ENCODE assay signal across 26 cellular contexts in the genomic region with DNA sequence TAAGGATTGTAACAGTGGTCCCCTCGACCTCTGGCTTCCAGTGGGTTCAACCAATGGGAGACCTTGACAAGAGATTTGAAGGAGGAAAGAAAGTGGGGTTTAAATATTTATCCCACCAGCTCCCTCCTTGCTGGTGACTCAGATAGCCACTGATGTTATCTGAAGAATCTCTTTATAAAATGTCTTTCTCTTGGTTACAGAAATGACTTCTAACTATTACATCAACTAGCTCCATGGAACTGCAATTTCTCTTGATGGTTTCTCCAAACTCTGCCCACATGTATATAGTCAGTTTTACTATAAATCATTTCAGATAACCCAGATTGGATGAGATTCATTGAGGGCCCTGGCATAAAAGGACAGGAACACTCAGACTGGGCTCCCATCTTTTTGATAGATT.
"Had no signal": no experiment of that assay in that cellular context is flagged by ENCODE, and none has a peak within 500 bp of the region (broad histone marks: within the 10 kb centered on the region; RNA-seq: fewer than 3 reads in every experiment).

No MANE protein-coding gene starts in this region.

- H3K36me3 ChIP-seq: gastrocnemius medialis, heart left ventricle, left lung, neural progenitor cell, right lobe of liver, suprapubic skin, transverse colon, upper lobe of right lung, uterus had no signal

- DNase-seq: effector CD8-positive, alpha-beta T cell; endodermal cell; foreskin fibroblast; gastrocnemius medialis; heart left ventricle; left cardiac atrium; left lung; mesenchymal stem cell; naive thymus-derived CD4-positive, alpha-beta T cell; right lobe of liver; stimulated activated CD4-positive, alpha-beta T cell treated with anti-CD3 and anti-CD28 coated beads, Interleukin-12 subunit alpha, Interleukin-12 subunit beta, amount 100 ng/mL, for 4 hours; stimulated activated CD4-positive, alpha-beta T cell treated with anti-CD3 and anti-CD28 coated beads, Interleukin-1b, Interleukin-23, amount 100 ng/mL, for 48 hours; stimulated activated CD4-positive, alpha-beta T cell treated with anti-CD3 and anti-CD28 coated beads, Interleukin-4, amount 100 ng/mL, for 1 hour; stimulated activated CD8-positive, alpha-beta memory T cell treated with anti-CD3 and anti-CD28 coated beads, Interleukin-4, amount 100 ng/mL, for 48 hours; stimulated activated naive CD4-positive, alpha-beta T cell; stimulated activated naive CD8-positive, alpha-beta T cell treated with anti-CD3 and anti-CD28 coated beads, Interleukin-15, amount 100 ng/mL, for 72 hours; transverse colon; upper lobe of right lung; uterus had no signal

- H3K9me3 ChIP-seq: gastrocnemius medialis, heart left ventricle, left lung, right lobe of liver, suprapubic skin, transverse colon, upper lobe of right lung, uterus had no signal

- H3K9ac ChIP-seq: neural progenitor cell, parathyroid adenoma had no signal

- H3K79me2 ChIP-seq: hepatocyte, parathyroid adenoma had no signal

- H3K4me3 ChIP-seq: gastrocnemius medialis, heart left ventricle, hepatocyte, left lung, neural progenitor cell, right lobe of liver, smooth muscle cell, suprapubic skin, transverse colon, upper lobe of right lung, uterus had no signal

- H2AFZ ChIP-seq: hepatocyte, neural progenitor cell, parathyroid adenoma had no signal

- H3K4me2 ChIP-seq: hepatocyte, neural progenitor cell, smooth muscle cell had no signal

- H3K27me3 ChIP-seq: gastrocnemius medialis, heart left ventricle, hepatocyte, left lung, neural progenitor cell, right lobe of liver, suprapubic skin, transverse colon, upper lobe of right lung, uterus had no signal

- H3K27ac ChIP-seq: epithelial cell of prostate, gastrocnemius medialis, heart left ventricle, hepatocyte, left lung, neural progenitor cell, parathyroid adenoma, right lobe of liver, suprapubic skin, transverse colon, upper lobe of right lung, uterus had no signal

- H3K4me1 ChIP-seq: left lung, neural progenitor cell, parathyroid adenoma, right lobe of liver, suprapubic skin, transverse colon, upper lobe of right lung, uterus had no signal

- ATAC-seq: esophagus mucosa; gastrocnemius medialis; heart left ventricle; left cardiac atrium; left lung; naive thymus-derived CD4-positive, alpha-beta T cell; right lobe of liver; stimulated activated naive CD8-positive, alpha-beta T cell treated with anti-CD3 and anti-CD28 coated beads, Interleukin-15, amount 100 ng/mL, for 72 hours; upper lobe of right lung had no signal
